ENCODE assay signal across 9 cellular contexts in genomic region chr11:43581370-43582023, GRCh38.
DNase-seq lines count a peak whose midpoint lies in the region; ATAC-seq, FAIRE-seq and TF ChIP-seq lines count a peak whose summit lies in the region.
"Had no signal": no experiment of that assay in that cellular context is flagged by ENCODE, and none has a peak within 500 bp of the region (broad histone marks: within the 10 kb centered on the region; RNA-seq: fewer than 3 reads in every experiment).

No MANE protein-coding gene starts in this region.

- no TSS peak for BruUV-seq in endothelial cell of umbilical vein (replicated peaks; lab: Mats Ljungman, UMichigan)

- CTCF ChIA-PET in CD8-positive, alpha-beta memory T cell (lab: Charles Lee) = no interaction called here
- CTCF ChIA-PET in endothelial cell of umbilical vein (lab: Charles Lee) = interaction anchor here (0.8 kb wide), 1 partner anchor 14 kb away, joined by 4 read pairs; no protein-coding TSS in a partner anchor

- no peak for DNase-seq in CD8-positive, alpha-beta memory T cell
- DNase-seq in NT2/D1 (ENCODE audit: low read depth, low spot score) = no peak
- no peak for DNase-seq in endothelial cell of umbilical vein (ENCODE audit: low read depth, low spot score)
- no peak for DNase-seq in psoas muscle
- DNase-seq in NCI-H69 (lab: John Stamatoyannopoulos, UW) = no peak
- DNase-seq in GDM1 (lab: John Stamatoyannopoulos, UW) = no peak
- no peak for DNase-seq in MV-4-11 (lab: John Stamatoyannopoulos, UW)
- DNase-seq in DMS79 (lab: John Stamatoyannopoulos, UW) = no peak
- DNase-seq: activated CD4-positive, alpha-beta T cell treated with anti-CD3 and anti-CD28 coated beads for 1 hour had no signal

- H3K9ac ChIP-seq in NT2/D1 (ENCODE audit: insufficient read length, low read depth) (peak overlapping the region; percentile 75), endothelial cell of umbilical vein (replicated peaks; ENCODE audit: extremely low read depth, insufficient read depth, low read length) (no peak overlapping the region)

- H3K36me3 ChIP-seq in CD8-positive, alpha-beta memory T cell (ENCODE audit: insufficient read depth, low read length) = no peaks in the 10 kb centered on the region
- H3K36me3 ChIP-seq in NT2/D1 (ENCODE audit: insufficient read depth, insufficient read length, low read length) (no peaks in the 10 kb centered on the region), endothelial cell of umbilical vein (ENCODE audit: control insufficient read depth in 2 of 2, extremely low read depth in 1 of 2, insufficient read depth in 2 of 2, low read length in 2 of 2) (no peaks in the 10 kb centered on the region), psoas muscle (ENCODE audit: insufficient read depth in 1 of 2, low read depth in 1 of 2) (no peaks in the 10 kb centered on the region)

- POLR2A ChIA-PET in CD8-positive, alpha-beta memory T cell (lab: Charles Lee) = no interaction called here
- POLR2A ChIA-PET in endothelial cell of umbilical vein (lab: Charles Lee) = no interaction called here

- no peak overlapping the region for H3K4me2 ChIP-seq in endothelial cell of umbilical vein (ENCODE audit: insufficient read depth, low read length)

- intact Hi-C loops in endothelial cell of umbilical vein (cut with micrococcal nuclease) (no loop called here), psoas muscle (cut with DNase I) (no loop called here)

- H3K9me3 Mint-ChIP-seq in CD8-positive, alpha-beta memory T cell = peaks cover 0 to 9% (median under 1%) of the 10 kb centered on the region in 5 donors

- TF ChIP-seq CTCF in endothelial cell of umbilical vein (IDR thresholded peaks at IDR 0.05; ENCODE audit: extremely low read depth in 1 of 2, insufficient read depth in 1 of 2, low read depth in 1 of 2, low read length in 2 of 2) (no peak), psoas muscle (IDR thresholded peaks at IDR 0.05) (no peak)

- peak overlapping the region in 6 of 7 donors; percentile 26 to 85 (median 78) for H3K4me3 Mint-ChIP-seq in CD8-positive, alpha-beta memory T cell

- H3K79me2 ChIP-seq in endothelial cell of umbilical vein (ENCODE audit: control insufficient read depth, insufficient read depth, low read length) = no peaks in the 10 kb centered on the region

- TF ChIP-seq POLR2A in endothelial cell of umbilical vein (IDR thresholded peaks at IDR 0.05; ENCODE audit: low read depth, low read length) = no peak

- no peak overlapping the region for H3K27ac ChIP-seq in CD8-positive, alpha-beta memory T cell (ENCODE audit: low read depth, low read length)
- H3K27ac ChIP-seq in endothelial cell of umbilical vein (ENCODE audit: insufficient read depth, low read depth, low read length) (no peak overlapping the region), psoas muscle (no peak overlapping the region)

- FAIRE-seq in endothelial cell of umbilical vein (lab: Jason Lieb, UNC) = no peak

- no peak for ATAC-seq in psoas muscle

- peaks cover 43% of the 10 kb centered on the region for H3K27me3 ChIP-seq in CD8-positive, alpha-beta memory T cell (ENCODE audit: insufficient read depth, low read length, poor library complexity, severe bottlenecking)
- H3K27me3 ChIP-seq in NT2/D1 (ENCODE audit: insufficient read depth, insufficient read length) (peaks cover 93% of the 10 kb centered on the region), endothelial cell of umbilical vein (ENCODE audit: control insufficient read depth in 2 of 2, insufficient read depth in 2 of 2, low read length in 2 of 2) (peaks cover 74 to 85% of the 10 kb centered on the region in 2 experiments), psoas muscle (ENCODE audit: insufficient read depth in 3 of 3, low read length in 2 of 3) (peaks cover 4 to 89% (median 39%) of the 10 kb centered on the region in 3 donors)

- no peak overlapping the region for H3K4me3 ChIP-seq in CD8-positive, alpha-beta memory T cell (ENCODE audit: low read length)
- H3K4me3 ChIP-seq in NT2/D1 (ENCODE audit: insufficient read length, low read depth) = peak overlapping the region; percentile 52
- no peak overlapping the region for H3K4me3 ChIP-seq in endothelial cell of umbilical vein (replicated peaks in 1 of 3; ENCODE audit: insufficient read depth in 1 of 3, low read depth in 1 of 3, low read length in 3 of 3)
- peak overlapping the region; percentile 75 for H3K4me3 ChIP-seq in psoas muscle

- H3K27me3 Mint-ChIP-seq in CD8-positive, alpha-beta memory T cell = peaks cover 63 to 88% of the 10 kb centered on the region in 2 donors

- dilution Hi-C loops in endothelial cell of umbilical vein (cut with MboI; ENCODE audit: extremely low pct_ligation_motif_present, low sequenced_read_pairs) = no loop called here

- no peaks in the 10 kb centered on the region for H4K20me1 ChIP-seq in endothelial cell of umbilical vein (replicated peaks; ENCODE audit: control insufficient read depth, extremely low read depth, insufficient read depth, low read length)

- 1 to 2% (median 1%) methylated on average over 34 to 39 of the region's 39 CpGs for WGBS in psoas muscle, 3 donors

- no peaks in the 10 kb centered on the region for H3K9me3 ChIP-seq in CD8-positive, alpha-beta memory T cell (ENCODE audit: low read length)
- H3K9me3 ChIP-seq in NT2/D1 (ENCODE audit: insufficient read depth, low read length) (no peaks in the 10 kb centered on the region), endothelial cell of umbilical vein (replicated peaks; ENCODE audit: control insufficient read depth, insufficient read depth, low read length) (no peaks in the 10 kb centered on the region), psoas muscle (no peaks in the 10 kb centered on the region)

- H3K9me1 ChIP-seq in endothelial cell of umbilical vein (replicated peaks; ENCODE audit: control insufficient read depth, extremely low read depth, insufficient read depth, low read length) = no peaks in the 10 kb centered on the region

- H3K36me3 Mint-ChIP-seq in CD8-positive, alpha-beta memory T cell = peaks cover 0 to 2% (median 0%) of the 10 kb centered on the region in 3 donors

- no peak overlapping the region for H2AFZ ChIP-seq in endothelial cell of umbilical vein (ENCODE audit: low read depth, low read length)

- no peak overlapping the region for H3K27ac Mint-ChIP-seq in CD8-positive, alpha-beta memory T cell

- peaks cover 23 to 56% (median 26%) of the 10 kb centered on the region in 3 donors for H3K4me1 Mint-ChIP-seq in CD8-positive, alpha-beta memory T cell

- peaks cover 16% of the 10 kb centered on the region for H3K4me1 ChIP-seq in CD8-positive, alpha-beta memory T cell (ENCODE audit: insufficient read depth, low read length)
- H3K4me1 ChIP-seq in NT2/D1 (ENCODE audit: insufficient read depth, insufficient read length) (peaks cover 11% of the 10 kb centered on the region), endothelial cell of umbilical vein (ENCODE audit: control insufficient read depth, extremely low read depth, insufficient read depth, low read length) (peaks cover 5% of the 10 kb centered on the region), psoas muscle (peaks cover 22% of the 10 kb centered on the region)

TF ChIP-seq in endothelial cell of umbilical vein, 7 proteins besides CTCF, POLR2A, EP300 and RAD21:
- TF ChIP-seq MYC (IDR thresholded peaks at IDR 0.05; ENCODE audit: low read depth, low read length) (no peak), EZH2 (IDR thresholded peaks at IDR 0.05; ENCODE audit: borderline replicate concordance, low read depth, low read length, severe bottlenecking) (peak; percentile 46), GATA2 (IDR thresholded peaks at IDR 0.05; ENCODE audit: insufficient read depth, insufficient read length, low read depth, low read length) (no peak)

Comparison
In these comparisons a context has a peak if more than half of its experiments do, and no peak if none do; other contexts are left out.
1. H3K4me3 ChIP-seq: peak in NT2/D1 (single experiment) and psoas muscle (single experiment); none in CD8-positive, alpha-beta memory T cell (single experiment) and endothelial cell of umbilical vein (0 of 3).